ENCODE assay signal across 1 cellular context in the genomic region with DNA sequence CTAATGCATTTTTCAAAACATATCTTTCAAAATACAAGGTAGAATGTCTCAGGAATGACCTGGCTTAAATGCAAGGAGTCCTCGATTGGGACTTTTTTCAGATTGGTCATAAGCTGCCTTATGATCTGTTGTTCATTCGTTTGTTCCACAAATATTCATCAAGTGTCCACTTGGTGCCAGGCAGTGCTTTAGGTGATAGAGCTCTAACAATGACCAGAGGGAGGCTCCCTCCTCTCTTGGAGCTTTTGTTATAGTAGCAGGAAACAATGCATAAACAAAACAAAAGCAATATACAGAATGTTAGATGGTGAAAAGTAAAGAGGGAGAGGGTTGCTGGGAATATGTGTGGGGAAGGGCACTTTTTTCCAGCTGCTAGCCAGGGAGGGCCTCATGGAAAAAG.
TF ChIP-seq lines count a peak whose summit lies in the region.

No MANE protein-coding gene starts in this region.

TF ChIP-seq in GM23338, 12 proteins besides CTCF, POLR2A, EP300 and RAD21:
- TF ChIP-seq NANOG (IDR thresholded peaks at IDR 0.05; ENCODE audit: borderline replicate concordance) (no peak), JUNB (IDR thresholded peaks at IDR 0.05; ENCODE audit: unreplicated experiment) (no peak), ZNF331 (CRISPR knock-in tag; IDR thresholded peaks at IDR 0.05; ENCODE audit: low read depth) (no peak), ZNF114 (CRISPR knock-in tag; IDR thresholded peaks at IDR 0.05) (no peak), EZH2phosphoT487 (IDR thresholded peaks at IDR 0.05; ENCODE audit: unreplicated experiment) (no peak), STAT1 (IDR thresholded peaks at IDR 0.05; ENCODE audit: unreplicated experiment) (no peak), POLR2AphosphoS5 (IDR thresholded peaks at IDR 0.05; ENCODE audit: low read depth) (no peak), EZH2 (IDR thresholded peaks at IDR 0.05; ENCODE audit: low read depth, unreplicated experiment) (no peak), CREB1 (CRISPR knock-in tag; IDR thresholded peaks at IDR 0.05; ENCODE audit: low read depth) (no peak)
- TF ChIP-seq, protein P1, sequence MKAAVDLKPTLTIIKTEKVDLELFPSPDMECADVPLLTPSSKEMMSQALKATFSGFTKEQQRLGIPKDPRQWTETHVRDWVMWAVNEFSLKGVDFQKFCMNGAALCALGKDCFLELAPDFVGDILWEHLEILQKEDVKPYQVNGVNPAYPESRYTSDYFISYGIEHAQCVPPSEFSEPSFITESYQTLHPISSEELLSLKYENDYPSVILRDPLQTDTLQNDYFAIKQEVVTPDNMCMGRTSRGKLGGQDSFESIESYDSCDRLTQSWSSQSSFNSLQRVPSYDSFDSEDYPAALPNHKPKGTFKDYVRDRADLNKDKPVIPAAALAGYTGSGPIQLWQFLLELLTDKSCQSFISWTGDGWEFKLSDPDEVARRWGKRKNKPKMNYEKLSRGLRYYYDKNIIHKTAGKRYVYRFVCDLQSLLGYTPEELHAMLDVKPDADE (IDR thresholded peaks at IDR 0.05) = no peak
- TF ChIP-seq, protein P2, sequence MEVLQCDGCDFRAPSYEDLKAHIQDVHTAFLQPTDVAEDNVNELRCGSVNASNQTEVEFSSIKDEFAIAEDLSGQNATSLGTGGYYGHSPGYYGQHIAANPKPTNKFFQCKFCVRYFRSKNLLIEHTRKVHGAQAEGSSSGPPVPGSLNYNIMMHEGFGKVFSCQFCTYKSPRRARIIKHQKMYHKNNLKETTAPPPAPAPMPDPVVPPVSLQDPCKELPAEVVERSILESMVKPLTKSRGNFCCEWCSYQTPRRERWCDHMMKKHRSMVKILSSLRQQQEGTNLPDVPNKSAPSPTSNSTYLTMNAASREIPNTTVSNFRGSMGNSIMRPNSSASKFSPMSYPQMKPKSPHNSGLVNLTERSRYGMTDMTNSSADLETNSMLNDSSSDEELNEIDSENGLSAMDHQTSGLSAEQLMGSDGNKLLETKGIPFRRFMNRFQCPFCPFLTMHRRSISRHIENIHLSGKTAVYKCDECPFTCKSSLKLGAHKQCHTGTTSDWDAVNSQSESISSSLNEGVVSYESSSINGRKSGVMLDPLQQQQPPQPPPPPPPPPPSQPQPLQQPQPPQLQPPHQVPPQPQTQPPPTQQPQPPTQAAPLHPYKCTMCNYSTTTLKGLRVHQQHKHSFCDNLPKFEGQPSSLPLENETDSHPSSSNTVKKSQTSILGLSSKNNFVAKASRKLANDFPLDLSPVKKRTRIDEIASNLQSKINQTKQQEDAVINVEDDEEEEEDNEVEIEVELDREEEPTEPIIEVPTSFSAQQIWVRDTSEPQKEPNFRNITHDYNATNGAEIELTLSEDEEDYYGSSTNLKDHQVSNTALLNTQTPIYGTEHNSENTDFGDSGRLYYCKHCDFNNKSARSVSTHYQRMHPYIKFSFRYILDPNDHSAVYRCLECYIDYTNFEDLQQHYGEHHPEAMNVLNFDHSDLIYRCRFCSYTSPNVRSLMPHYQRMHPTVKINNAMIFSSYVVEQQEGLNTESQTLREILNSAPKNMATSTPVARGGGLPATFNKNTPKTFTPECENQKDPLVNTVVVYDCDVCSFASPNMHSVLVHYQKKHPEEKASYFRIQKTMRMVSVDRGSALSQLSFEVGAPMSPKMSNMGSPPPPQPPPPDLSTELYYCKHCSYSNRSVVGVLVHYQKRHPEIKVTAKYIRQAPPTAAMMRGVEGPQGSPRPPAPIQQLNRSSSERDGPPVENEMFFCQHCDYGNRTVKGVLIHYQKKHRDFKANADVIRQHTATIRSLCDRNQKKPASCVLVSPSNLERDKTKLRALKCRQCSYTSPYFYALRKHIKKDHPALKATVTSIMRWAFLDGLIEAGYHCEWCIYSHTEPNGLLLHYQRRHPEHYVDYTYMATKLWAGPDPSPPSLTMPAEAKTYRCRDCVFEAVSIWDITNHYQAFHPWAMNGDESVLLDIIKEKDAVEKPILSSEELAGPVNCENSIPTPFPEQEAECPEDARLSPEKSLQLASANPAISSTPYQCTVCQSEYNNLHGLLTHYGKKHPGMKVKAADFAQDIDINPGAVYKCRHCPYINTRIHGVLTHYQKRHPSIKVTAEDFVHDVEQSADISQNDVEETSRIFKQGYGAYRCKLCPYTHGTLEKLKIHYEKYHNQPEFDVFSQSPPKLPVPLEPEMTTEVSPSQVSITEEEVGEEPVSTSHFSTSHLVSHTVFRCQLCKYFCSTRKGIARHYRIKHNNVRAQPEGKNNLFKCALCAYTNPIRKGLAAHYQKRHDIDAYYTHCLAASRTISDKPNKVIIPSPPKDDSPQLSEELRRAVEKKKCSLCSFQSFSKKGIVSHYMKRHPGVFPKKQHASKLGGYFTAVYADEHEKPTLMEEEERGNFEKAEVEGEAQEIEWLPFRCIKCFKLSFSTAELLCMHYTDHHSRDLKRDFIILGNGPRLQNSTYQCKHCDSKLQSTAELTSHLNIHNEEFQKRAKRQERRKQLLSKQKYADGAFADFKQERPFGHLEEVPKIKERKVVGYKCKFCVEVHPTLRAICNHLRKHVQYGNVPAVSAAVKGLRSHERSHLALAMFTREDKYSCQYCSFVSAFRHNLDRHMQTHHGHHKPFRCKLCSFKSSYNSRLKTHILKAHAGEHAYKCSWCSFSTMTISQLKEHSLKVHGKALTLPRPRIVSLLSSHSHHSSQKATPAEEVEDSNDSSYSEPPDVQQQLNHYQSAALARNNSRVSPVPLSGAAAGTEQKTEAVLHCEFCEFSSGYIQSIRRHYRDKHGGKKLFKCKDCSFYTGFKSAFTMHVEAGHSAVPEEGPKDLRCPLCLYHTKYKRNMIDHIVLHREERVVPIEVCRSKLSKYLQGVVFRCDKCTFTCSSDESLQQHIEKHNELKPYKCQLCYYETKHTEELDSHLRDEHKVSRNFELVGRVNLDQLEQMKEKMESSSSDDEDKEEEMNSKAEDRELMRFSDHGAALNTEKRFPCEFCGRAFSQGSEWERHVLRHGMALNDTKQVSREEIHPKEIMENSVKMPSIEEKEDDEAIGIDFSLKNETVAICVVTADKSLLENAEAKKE (CRISPR knock-in tag; IDR thresholded peaks at IDR 0.05) = no peak
- TF ChIP-seq, protein P3, sequence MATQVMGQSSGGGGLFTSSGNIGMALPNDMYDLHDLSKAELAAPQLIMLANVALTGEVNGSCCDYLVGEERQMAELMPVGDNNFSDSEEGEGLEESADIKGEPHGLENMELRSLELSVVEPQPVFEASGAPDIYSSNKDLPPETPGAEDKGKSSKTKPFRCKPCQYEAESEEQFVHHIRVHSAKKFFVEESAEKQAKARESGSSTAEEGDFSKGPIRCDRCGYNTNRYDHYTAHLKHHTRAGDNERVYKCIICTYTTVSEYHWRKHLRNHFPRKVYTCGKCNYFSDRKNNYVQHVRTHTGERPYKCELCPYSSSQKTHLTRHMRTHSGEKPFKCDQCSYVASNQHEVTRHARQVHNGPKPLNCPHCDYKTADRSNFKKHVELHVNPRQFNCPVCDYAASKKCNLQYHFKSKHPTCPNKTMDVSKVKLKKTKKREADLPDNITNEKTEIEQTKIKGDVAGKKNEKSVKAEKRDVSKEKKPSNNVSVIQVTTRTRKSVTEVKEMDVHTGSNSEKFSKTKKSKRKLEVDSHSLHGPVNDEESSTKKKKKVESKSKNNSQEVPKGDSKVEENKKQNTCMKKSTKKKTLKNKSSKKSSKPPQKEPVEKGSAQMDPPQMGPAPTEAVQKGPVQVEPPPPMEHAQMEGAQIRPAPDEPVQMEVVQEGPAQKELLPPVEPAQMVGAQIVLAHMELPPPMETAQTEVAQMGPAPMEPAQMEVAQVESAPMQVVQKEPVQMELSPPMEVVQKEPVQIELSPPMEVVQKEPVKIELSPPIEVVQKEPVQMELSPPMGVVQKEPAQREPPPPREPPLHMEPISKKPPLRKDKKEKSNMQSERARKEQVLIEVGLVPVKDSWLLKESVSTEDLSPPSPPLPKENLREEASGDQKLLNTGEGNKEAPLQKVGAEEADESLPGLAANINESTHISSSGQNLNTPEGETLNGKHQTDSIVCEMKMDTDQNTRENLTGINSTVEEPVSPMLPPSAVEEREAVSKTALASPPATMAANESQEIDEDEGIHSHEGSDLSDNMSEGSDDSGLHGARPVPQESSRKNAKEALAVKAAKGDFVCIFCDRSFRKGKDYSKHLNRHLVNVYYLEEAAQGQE (IDR thresholded peaks at IDR 0.05; ENCODE audit: unreplicated experiment) = no peak
